8 cellular contexts compared by ENCODE assay signal in the genomic region with DNA sequence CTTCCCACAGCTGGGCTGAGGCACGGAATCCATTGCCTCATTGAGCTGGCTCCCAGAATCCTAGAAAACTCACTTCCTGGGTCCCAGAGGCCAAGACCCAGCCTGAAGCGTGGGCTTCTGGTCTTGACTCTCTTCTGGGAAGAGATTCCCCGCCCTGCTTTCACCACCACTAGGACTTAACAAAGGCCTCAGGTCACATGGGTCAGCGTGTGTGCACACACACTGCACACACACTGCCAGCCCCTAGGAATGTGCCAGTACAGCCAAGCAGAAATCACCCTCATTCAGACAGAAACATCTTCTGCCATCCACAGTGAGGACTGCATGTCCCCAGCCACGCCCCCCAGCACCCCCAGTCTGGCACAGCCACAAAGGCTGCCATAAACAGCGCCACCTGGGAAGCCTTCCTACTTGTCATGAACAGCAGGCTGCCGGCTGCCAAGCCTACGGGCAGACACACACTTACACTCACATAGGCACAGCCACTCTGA.
DNase-seq lines count a peak whose midpoint lies in the region; ATAC-seq lines count a peak whose summit lies in the region.

No MANE protein-coding gene starts in this region.

- DNase-seq in C1 segment of cervical spinal cord (lab: John Stamatoyannopoulos, UW) (peak in 10 of 14 donors; percentile 12 to 82 (median 62)), RPMI7951 (ENCODE audit: low read depth) (peak; percentile 75), fibroblast of the conjunctiva (ENCODE audit: low read depth) (peak; percentile 76), nucleus accumbens (lab: John Stamatoyannopoulos, UW) (peak in 49 of 56 donors; percentile 9 to 81 (median 50)), NCI-H2107 treated with DMSO at 0.1 percent for 48 hours (lab: John Stamatoyannopoulos, UW; ENCODE audit: unreplicated experiment) (no peak), NCI-H187 (lab: John Stamatoyannopoulos, UW) (no peak), HuH-7.5 (ENCODE audit: low spot score) (no peak)

- no peak for ATAC-seq in GM18861 (IDR thresholded peaks at IDR 0.05; ENCODE audit: unreplicated experiment)

Comparison
In these comparisons a context has a peak if more than half of its experiments do, and no peak if none do; other contexts are left out.
1. DNase-seq: peak in C1 segment of cervical spinal cord (10 of 14), RPMI7951 (single experiment), fibroblast of the conjunctiva (single experiment) and nucleus accumbens (49 of 56); none in NCI-H2107 treated with DMSO at 0.1 percent for 48 hours (single experiment), NCI-H187 (0 of 2) and HuH-7.5 (single experiment).